28 cellular contexts compared by ENCODE assay signal in genomic region chr10:117432866-117433265, GRCh38.
"Had no signal": no experiment of that assay in that cellular context is flagged by ENCODE, and none has a peak within 500 bp of the region (broad histone marks: within the 10 kb centered on the region; RNA-seq: fewer than 3 reads in every experiment).

No MANE protein-coding gene starts in this region.

- ATAC-seq: activated CD4-positive, alpha-beta T cell treated with anti-CD3 and anti-CD28 coated beads for 36 hours; activated T-helper 17 cell treated with anti-CD3 and anti-CD28 coated beads, Interleukin-2, amount 50 U/mL, for 72 hours; left lung; naive thymus-derived CD4-positive, alpha-beta T cell; sciatic nerve; stimulated activated memory B cell treated with anti-CD40 and anti-IgM and Interleukin-4, amounts not matched to agents 10 μg/mL and 1 μg/mL and 100 μg/mL, for 72 hours had no signal

- H3K9me3 ChIP-seq: left lung, testis, vagina had no signal

- H3K4me1 ChIP-seq: testis, vagina had no signal

- H3K27ac ChIP-seq: cardiac muscle cell, hepatocyte, testis, vagina had no signal

- H3K27me3 ChIP-seq: cardiac muscle cell, hepatocyte, testis, vagina had no signal

- H3K79me2 ChIP-seq: hepatocyte had no signal

- H3K4me3 ChIP-seq: cardiac muscle cell, hepatocyte, left lung, lung, smooth muscle cell, testis, vagina had no signal

- DNase-seq: activated B cell treated with CpG ODN at 0.5 μM for 24 hours; activated CD4-positive, alpha-beta T cell treated with anti-CD3 and anti-CD28 coated beads for 36 hours; activated CD4-positive, alpha-beta T cell treated with anti-CD3 and anti-CD28 coated beads, Interleukin-2, amount 50 U/mL, for 4 hours; activated CD8-positive, alpha-beta memory T cell treated with anti-CD3 and anti-CD28 coated beads for 24 hours; activated CD8-positive, alpha-beta memory T cell treated with anti-CD3 and anti-CD28 coated beads, Interleukin-2, amount 50 U/mL, for 4 hours; activated naive CD4-positive, alpha-beta T cell treated with Interleukin-2 at 50 U/mL for 16 hours; activated naive CD8-positive, alpha-beta T cell treated with anti-CD3 and anti-CD28 coated beads, Interleukin-2, amount 10 ng/mL, durations not matched to agents 7 days and 5 days; activated T-cell treated with anti-CD3 and anti-CD28 coated beads, Interleukin-2, amount 50 U/mL, for 24 hours; amygdala; effector CD4-positive, alpha-beta T cell; foreskin melanocyte; kidney glomerular epithelial cell; left lung; naive thymus-derived CD4-positive, alpha-beta T cell; posterior cingulate gyrus; stimulated activated CD4-positive, alpha-beta T cell treated with anti-CD3 and anti-CD28 coated beads, Interleukin-15, amount 100 ng/mL, for 24 hours; T-helper 9 cell; testis; trophoblast cell had no signal

- H3K4me2 ChIP-seq: hepatocyte, smooth muscle cell had no signal

- FAIRE-seq: endometrium had no signal

- H3K36me3 ChIP-seq: cardiac muscle cell, left lung, vagina had no signal

- H2AFZ ChIP-seq: hepatocyte had no signal
